ENCODE assay signal across 23 cellular contexts in the genomic region with DNA sequence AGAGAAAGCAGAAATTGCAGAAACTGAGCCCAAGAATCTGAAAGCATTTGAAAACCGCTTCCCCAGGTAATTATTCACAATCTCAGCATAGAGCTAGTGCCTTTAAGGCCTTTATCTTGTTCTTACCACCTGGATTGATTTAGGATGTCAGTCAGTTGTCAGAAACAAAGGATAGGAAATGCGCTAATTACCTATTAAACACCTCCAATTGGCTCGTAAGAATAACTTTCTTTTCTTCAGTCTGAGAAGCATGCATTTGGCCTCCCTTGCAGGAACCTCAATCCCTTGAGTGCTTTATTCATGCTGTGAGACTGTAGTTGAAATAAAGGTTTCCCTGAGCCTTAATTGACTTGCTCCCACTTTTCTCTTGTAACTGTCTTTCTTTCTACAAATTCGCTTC.
"Had no signal": no experiment of that assay in that cellular context is flagged by ENCODE, and none has a peak within 500 bp of the region (broad histone marks: within the 10 kb centered on the region; RNA-seq: fewer than 3 reads in every experiment).

No MANE protein-coding gene starts in this region.

- H3K27me3 ChIP-seq: right atrium auricular region, suprapubic skin, tibial artery had no signal

- DNase-seq: activated CD4-positive, alpha-beta T cell treated with anti-CD3 and anti-CD28 coated beads for 4 hours; activated CD4-positive, alpha-beta T cell treated with anti-CD3 and anti-CD28 coated beads, Interleukin-2, amount 50 U/mL, for 4 hours; activated CD4-positive, CD25-positive, alpha-beta regulatory T cell; activated naive CD4-positive, alpha-beta T cell; activated T-cell treated with anti-CD3 and anti-CD28 coated beads for 4 hours; activated T-cell treated with anti-CD3 and anti-CD28 coated beads, Interleukin-2, amount 50 U/mL, for 72 hours; dermis blood vessel endothelial cell; effector CD8-positive, alpha-beta T cell; left cardiac atrium; left ventricle myocardium superior; naive B cell; stimulated activated CD4-positive, alpha-beta T cell treated with anti-CD3 and anti-CD28 coated beads, Interleukin-15, amount 100 ng/mL, for 24 hours; stimulated activated CD4-positive, alpha-beta T cell treated with anti-CD3 and anti-CD28 coated beads, Interleukin-2, amount 100 ng/mL, for 24 hours; stimulated activated naive B cell treated with anti-CD40 and anti-IgM and Interleukin-4, amounts not matched to agents 10 μg/mL and 1 μg/mL and 100 μg/mL, for 72 hours; T-helper 1 cell; tibial artery had no signal

- H3K36me3 ChIP-seq: right atrium auricular region, suprapubic skin, tibial artery had no signal

- H3K9me3 ChIP-seq: right atrium auricular region, suprapubic skin, tibial artery had no signal

- H3K9me3 Mint-ChIP-seq: neural crest cell had no signal

- H3K4me3 ChIP-seq: right atrium auricular region, suprapubic skin, tibial artery had no signal

- H3K27ac ChIP-seq: right atrium auricular region, suprapubic skin, tibial artery had no signal

- H3K36me3 Mint-ChIP-seq: activated naive CD4-positive, alpha-beta T cell treated with anti-CD3 and anti-CD28 coated beads, Interleukin-2, amount 50 U/mL, for 72 hours; mesothelial cell of epicardium; naive B cell; stimulated activated naive B cell treated with anti-CD40 and anti-IgM and Interleukin-4, amounts not matched to agents 10 μg/mL and 1 μg/mL and 100 μg/mL, for 72 hours had no signal

- H3K27ac Mint-ChIP-seq: activated naive CD4-positive, alpha-beta T cell treated with anti-CD3 and anti-CD28 coated beads, Interleukin-2, amount 50 U/mL, for 72 hours; activated T-cell treated with anti-CD3 and anti-CD28 coated beads, Interleukin-2, amount 50 U/mL, for 72 hours; mesothelial cell of epicardium; naive B cell; stimulated activated naive B cell treated with anti-CD40 and anti-IgM and Interleukin-4, amounts not matched to agents 10 μg/mL and 1 μg/mL and 100 μg/mL, for 72 hours; T-helper 2 cell treated with Interferon-gamma antibody and Interleukin-4, amounts not matched to agents 5 μg/mL and 100 μg/mL, for 36 hours had no signal

- H3K4me1 Mint-ChIP-seq: central memory CD8-positive, alpha-beta T cell; naive B cell; neural crest cell; stimulated activated naive B cell treated with anti-CD40 and anti-IgM and Interleukin-4, amounts not matched to agents 10 μg/mL and 1 μg/mL and 100 μg/mL, for 72 hours had no signal

- H3K27me3 Mint-ChIP-seq: central memory CD8-positive, alpha-beta T cell; naive B cell; stimulated activated naive B cell treated with anti-CD40 and anti-IgM and Interleukin-4, amounts not matched to agents 10 μg/mL and 1 μg/mL and 100 μg/mL, for 72 hours had no signal

- H3K4me3 Mint-ChIP-seq: activated T-cell treated with anti-CD3 and anti-CD28 coated beads, Interleukin-2, amount 50 U/mL, for 72 hours; central memory CD8-positive, alpha-beta T cell; mesothelial cell of epicardium; naive B cell; neural crest cell; stimulated activated naive B cell treated with anti-CD40 and anti-IgM and Interleukin-4, amounts not matched to agents 10 μg/mL and 1 μg/mL and 100 μg/mL, for 72 hours; T-helper 2 cell treated with Interferon-gamma antibody and Interleukin-4, amounts not matched to agents 5 μg/mL and 100 μg/mL, for 36 hours had no signal

- H3K4me1 ChIP-seq: right atrium auricular region, suprapubic skin, tibial artery had no signal

- ATAC-seq: activated naive CD4-positive, alpha-beta T cell treated with anti-CD3 and anti-CD28 coated beads, Interleukin-2, amount 50 U/mL, for 72 hours; activated T-cell treated with anti-CD3 and anti-CD28 coated beads, Interleukin-2, amount 50 U/mL, for 72 hours; left cardiac atrium; left ventricle myocardium superior; stimulated activated naive B cell treated with anti-CD40 and anti-IgM and Interleukin-4, amounts not matched to agents 10 μg/mL and 1 μg/mL and 100 μg/mL, for 72 hours had no signal
